In the genomic region with DNA sequence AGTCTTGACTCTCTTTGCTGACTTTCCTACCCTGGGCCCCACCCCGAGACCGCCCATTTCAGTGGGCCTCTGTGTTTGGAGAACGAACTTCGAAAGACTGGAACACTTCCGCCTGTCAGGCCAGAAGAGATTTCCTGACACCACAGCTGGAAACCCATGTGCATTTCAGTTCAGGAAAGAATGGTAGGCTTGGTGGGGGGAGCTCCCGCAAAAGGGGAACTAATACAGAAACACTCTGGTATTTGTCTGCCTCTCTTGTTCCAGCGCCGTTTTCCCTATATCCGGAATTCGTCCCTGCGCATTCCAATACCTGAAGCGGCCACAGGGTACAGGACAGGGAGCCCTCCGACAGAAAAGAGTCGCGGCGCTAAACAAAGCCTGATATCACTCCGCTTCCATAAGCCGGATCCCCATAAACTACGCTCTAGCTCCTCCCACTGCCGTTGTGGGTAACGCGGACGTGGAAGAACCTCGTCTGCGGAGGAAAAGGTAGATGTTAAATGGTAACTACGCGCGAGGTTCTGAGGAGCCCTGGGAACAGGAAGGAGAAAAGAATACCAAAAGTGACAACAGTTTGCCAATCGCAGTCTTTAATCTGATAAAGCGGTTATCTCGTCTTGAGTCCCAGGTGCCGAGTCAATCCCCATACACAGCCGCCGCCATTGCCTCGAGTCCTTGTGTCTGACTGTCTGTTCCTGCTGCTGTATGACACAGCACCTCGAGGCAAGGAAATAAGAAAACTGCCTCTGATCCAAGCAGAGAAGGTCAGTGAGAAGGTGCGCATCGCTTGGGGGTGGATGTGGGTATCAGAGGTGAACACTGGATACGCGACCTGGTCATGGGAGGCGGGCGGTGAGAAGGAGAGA, we compare ENCODE assay signal across 8 cellular contexts. TPM values are rescaled to one million over a fixed set of nuclear protein-coding genes. Genes with fewer than 3 reads are reported as not detected.
DNase-seq lines count a peak whose midpoint lies in the region; ATAC-seq and TF ChIP-seq lines count a peak whose summit lies in the region.

Gene ARMCX5, plus strand, starts transcription at position 432 of the 866 bp plus-strand sequence. CDS start 2,627 bp downstream, outside the sequence.

- no peak for TF ChIP-seq POLR2A in lower leg skin (IDR thresholded peaks at IDR 0.05)

- 1 to 46% methylated on average over 29 to 42 of the region's 42 CpGs for WGBS in lower leg skin, 2 donors

- no peaks in the 10 kb centered on the region; the same call in 1 of the 2 replicates for H3K36me3 ChIP-seq in BE2C

- no peaks in the 10 kb centered on the region for H3K27me3 ChIP-seq in BE2C

- H3K9me3 ChIP-seq in BE2C, result no peaks in the 10 kb centered on the region

- TF ChIP-seq CTCF in BE2C (IDR thresholded peaks at IDR 0.05; ENCODE audit: low read depth, low read length), result peak; percentile 26
- TF ChIP-seq CTCF in lower leg skin (IDR thresholded peaks at IDR 0.05), result no peak

- peak within 1 kb of the TSS; percentile 90 for H3K4me3 ChIP-seq in BE2C (ENCODE audit: low read depth, low read length)
- H3K4me3 ChIP-seq in lower leg skin (ENCODE audit: low read depth, poor library complexity, severe bottlenecking), result peak within 1 kb of the TSS; percentile 38

- intact Hi-C loops in lower leg skin (cut with DNase I; ENCODE audit: low total_unique reads), result no loop called here

- no peaks in the 10 kb centered on the region for H3K4me1 ChIP-seq in BE2C

- DNase-seq in BE2C, result peak; percentile 74
- peak; percentile 85 to 92 for DNase-seq in NCI-H526 (lab: John Stamatoyannopoulos, UW)
- DNase-seq in activated CD4-positive, alpha-beta T cell treated with anti-CD3 and anti-CD28 coated beads, Interleukin-2, amount 50 U/mL, for 4 hours, result peak; percentile 58 to 59
- peak; percentile 66 for DNase-seq in ecto neural progenitor cell (ENCODE audit: low spot score)
- DNase-seq in lower leg skin (ENCODE audit: low spot score in 2 of 2), result peak; percentile 63 to 92
- peak; percentile 72 for DNase-seq in stimulated activated CD4-positive, alpha-beta T cell treated with anti-CD3 and anti-CD28 coated beads, Interleukin-4, amount 100 ng/mL, for 24 hours

- peak; percentile 79 for ATAC-seq in GM19324 (IDR thresholded peaks at IDR 0.05; ENCODE audit: low FRiP score, unreplicated experiment)
- peak; percentile 80 for ATAC-seq in HG03457 (IDR thresholded peaks at IDR 0.05; ENCODE audit: unreplicated experiment)

RNA-seq across cellular contexts. Expression of gene ARMCX5, which starts in this region (rescaled TPM):
- polyA plus RNA-seq in BE2C (2012; ENCODE audit: insufficient read depth, insufficient read length, low read depth), result 15.9 TPM
- 10 to 100 TPM; 14.4 to 25.1 (median 19.5) TPM for total RNA-seq in lower leg skin

Comparison
In these comparisons a context has a peak if more than half of its experiments do, and no peak if none do; other contexts are left out.
1. Peak in every context shown above with its lines: DNase-seq, ATAC-seq and H3K4me3 ChIP-seq.